In the genomic region with DNA sequence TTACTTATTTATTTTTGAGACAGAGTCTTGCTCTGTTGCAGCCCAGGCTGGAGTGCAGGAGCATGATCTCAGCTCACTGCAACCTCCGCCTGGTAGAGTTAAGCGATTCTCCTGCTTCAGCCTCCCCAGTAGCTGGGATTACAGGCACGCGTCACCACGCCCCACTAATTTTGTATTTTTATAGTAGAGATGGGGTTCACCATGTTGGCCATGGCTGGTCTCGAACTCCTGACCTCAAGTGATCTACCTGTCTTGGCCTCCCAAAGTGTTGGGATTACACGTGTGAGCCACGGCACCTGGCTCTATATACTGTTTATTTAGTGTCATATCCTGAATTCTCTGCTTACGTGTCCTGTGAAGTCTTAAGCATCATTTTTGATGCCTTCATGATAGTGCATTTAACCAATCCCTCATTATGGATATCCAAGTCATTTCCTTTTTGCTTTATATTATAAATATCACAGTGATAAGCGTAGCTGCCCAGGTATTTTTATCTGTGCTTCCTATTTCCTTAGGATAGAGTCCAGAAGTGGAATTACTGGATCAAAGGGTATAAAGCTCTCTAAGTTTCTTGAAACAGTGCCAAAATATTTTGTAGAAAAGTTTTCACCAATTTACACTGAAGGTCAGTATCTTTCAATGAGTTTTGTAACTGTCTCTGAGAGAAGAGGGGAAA, we compare ENCODE assay signal across 8 cellular contexts. TPM values are rescaled to one million over a fixed set of nuclear protein-coding genes. Genes with fewer than 3 reads are reported as not detected.
A peak's percentile ranks its signal among the peaks of the same experiment; 100 is the strongest.
DNase-seq lines count a peak whose midpoint lies in the region; ATAC-seq, FAIRE-seq and TF ChIP-seq lines count a peak whose summit lies in the region.

No MANE protein-coding gene starts in this region.

- H3K4me3 ChIP-seq in SJCRH30, result peak overlapping the region; percentile 82
- H3K4me3 ChIP-seq in epithelial cell of proximal tubule (ENCODE audit: low read depth, low read length), result peak overlapping the region; percentile 71
- H3K4me3 ChIP-seq in pancreas, result peak overlapping the region in 3 of 4 donors; percentile 82 to 99 (median 86)

- H3K36me3 ChIP-seq in SJCRH30 (no peaks in the 10 kb centered on the region), pancreas (peaks cover 0 to 8% (median 4%) of the 10 kb centered on the region in 3 donors)

- H3K4me1 ChIP-seq in SJCRH30 (peaks cover 10% of the 10 kb centered on the region), pancreas (peaks cover 0 to 26% (median 3%) of the 10 kb centered on the region in 3 donors)

- no peak for FAIRE-seq in pancreas (lab: Jason Lieb, UNC)

- H3K27ac ChIP-seq in SJCRH30 (no peak overlapping the region; the same call in 1 of the 2 replicates), pancreas (peak overlapping the region; percentile 92 to 98 (median 94))

- DNase-seq in DMS53 treated with DMSO at 0.1 percent for 48 hours (lab: John Stamatoyannopoulos, UW; ENCODE audit: unreplicated experiment) (peak; percentile 28), SJCRH30 (no peak), epithelial cell of proximal tubule (ENCODE audit: low read depth) (no peak), pancreas (peak in 1 of 6 donors; percentile 27), NCI-H524 (lab: John Stamatoyannopoulos, UW) (no peak), LoVo (ENCODE audit: low spot score) (no peak)

- ATAC-seq in pancreas, result no peak
- ATAC-seq in GM18909 (IDR thresholded peaks at IDR 0.05; ENCODE audit: poor library complexity, unreplicated experiment), result no peak
- no peak for ATAC-seq in GM19395 (IDR thresholded peaks at IDR 0.05; ENCODE audit: unreplicated experiment)

- 53 to 60% methylated on average over 10 of the region's 10 CpGs for WGBS in pancreas, 2 donors

- intact Hi-C loops in pancreas (cut with DNase I), result no loop called here

- H3K27me3 ChIP-seq in SJCRH30 (no peaks in the 10 kb centered on the region), pancreas (no peaks in the 10 kb centered on the region)

- no peaks in the 10 kb centered on the region for H3K9me3 ChIP-seq in SJCRH30 (replicated peaks)
- no peaks in the 10 kb centered on the region for H3K9me3 ChIP-seq in pancreas

- TF ChIP-seq CTCF in epithelial cell of proximal tubule (conservative IDR thresholded peaks at IDR 0.05; ENCODE audit: low read depth, low read length) (no peak), pancreas (IDR thresholded peaks at IDR 0.05) (no peak)

RNA-seq across cellular contexts. Expression of a gene that starts 0.9 kb away (rescaled TPM):
- 13.7 and 15.0 TPM in 2 replicates for total RNA-seq in SJCRH30 (2014; rRNA removed; shearing (Covaris generic))
- total RNA-seq in epithelial cell of proximal tubule, result 7.1 and 12.2 TPM in 2 replicates
- total RNA-seq in pancreas, result 100 to 1,000 TPM in 2 of 6 donors, 10 to 100 TPM in 4; 61.9 to 153 (median 82.5) TPM
- polyA plus RNA-seq in pancreas, result 10 to 100 TPM; 47.4 to 97.5 TPM

RNA-seq across cellular contexts. Expression of a gene that starts 21.5 kb away (rescaled TPM):
- total RNA-seq in SJCRH30 (2014; rRNA removed; shearing (Covaris generic)), result 3.7 and 4.2 TPM in 2 replicates
- total RNA-seq in epithelial cell of proximal tubule (470 and 583 TPM in 2 replicates), pancreas (100 to 1,000 TPM in 1 of 6 donors, 10 to 100 TPM in 5; 24.1 to 100 (median 59.6) TPM)
- 100 to 1,000 TPM; 363 to 430 TPM for polyA plus RNA-seq in pancreas

RNA-seq across cellular contexts. Expression of a gene that starts 33.6 kb away (rescaled TPM):
- total RNA-seq in SJCRH30 (2014; rRNA removed; shearing (Covaris generic)), result 70.2 and 72.8 TPM in 2 replicates
- total RNA-seq in epithelial cell of proximal tubule (95.4 and 103 TPM in 2 replicates), pancreas (10 to 100 TPM; 21.8 to 47.7 (median 29.1) TPM)
- 10 to 100 TPM; 14.8 to 19.4 TPM for polyA plus RNA-seq in pancreas

RNA-seq across cellular contexts. Expression of a gene that starts 54.2 kb away (rescaled TPM):
- 9.9 and 12.6 TPM in 2 replicates for total RNA-seq in SJCRH30 (2014; rRNA removed; shearing (Covaris generic))
- 19.6 and 29.6 TPM in 2 replicates for total RNA-seq in epithelial cell of proximal tubule
- total RNA-seq in pancreas, result 10 to 100 TPM; 20.3 to 36.5 (median 27.3) TPM
- polyA plus RNA-seq in pancreas, result 10 to 100 TPM; 27.2 to 44.2 TPM

RNA-seq across cellular contexts. Expression of a gene that starts 54.8 kb away (rescaled TPM):
- total RNA-seq in SJCRH30 (2014; rRNA removed; shearing (Covaris generic)), result 9.5 and 12.4 TPM in 2 replicates
- total RNA-seq in epithelial cell of proximal tubule (6.5 and 9.7 TPM in 2 replicates), pancreas (10 to 100 TPM; 14.0 to 23.8 (median 20.8) TPM)
- 10 to 100 TPM; 15.7 to 17.8 TPM for polyA plus RNA-seq in pancreas
